Comparison of ENCODE assay signal across 1 cellular context in genomic region chr6:134850906-134851305, GRCh38.
TF ChIP-seq lines count a peak whose summit lies in the region.

No MANE protein-coding gene starts in this region.

TF ChIP-seq in HEK293, 187 proteins besides CTCF, POLR2A, EP300 and RAD21:
- TF ChIP-seq ZIC2 (tag by site-specific recombination; IDR thresholded peaks at IDR 0.05) = peak; percentile 17; the same call in 1 of the 2 replicates
- no peak for TF ChIP-seq ZNF514 (tag by site-specific recombination; IDR thresholded peaks at IDR 0.05)
